In genomic region chr22:33431300-33431699, GRCh38 we compare ENCODE assay signal across 8 cellular contexts.
"Had no signal": no experiment of that assay in that cellular context is flagged by ENCODE, and none has a peak within 500 bp of the region (broad histone marks: within the 10 kb centered on the region; RNA-seq: fewer than 3 reads in every experiment).

No MANE protein-coding gene starts in this region.

- H3K9me3 Mint-ChIP-seq: GM23338, H9, IgD-negative memory B cell had no signal

- H3K27ac Mint-ChIP-seq: GM23338, H9, IgD-negative memory B cell had no signal

- H3K4me3 Mint-ChIP-seq: GM23338, H9, IgD-negative memory B cell had no signal

- ATAC-seq: GM23338 had no signal

- H3K27me3 Mint-ChIP-seq: IgD-negative memory B cell had no signal

- H3K4me1 Mint-ChIP-seq: IgD-negative memory B cell had no signal

- H3K4me3 ChIP-seq: GM23338 had no signal

- H3K4me2 ChIP-seq: GM23338 had no signal

- DNase-seq: H9, HCEC 1CT, KBM-7 had no signal

- H2AFZ ChIP-seq: GM23338 had no signal

- FAIRE-seq: H1, H54 had no signal

- H3K27ac ChIP-seq: HL-60 had no signal
